9 cellular contexts compared by ENCODE assay signal in the genomic region with DNA sequence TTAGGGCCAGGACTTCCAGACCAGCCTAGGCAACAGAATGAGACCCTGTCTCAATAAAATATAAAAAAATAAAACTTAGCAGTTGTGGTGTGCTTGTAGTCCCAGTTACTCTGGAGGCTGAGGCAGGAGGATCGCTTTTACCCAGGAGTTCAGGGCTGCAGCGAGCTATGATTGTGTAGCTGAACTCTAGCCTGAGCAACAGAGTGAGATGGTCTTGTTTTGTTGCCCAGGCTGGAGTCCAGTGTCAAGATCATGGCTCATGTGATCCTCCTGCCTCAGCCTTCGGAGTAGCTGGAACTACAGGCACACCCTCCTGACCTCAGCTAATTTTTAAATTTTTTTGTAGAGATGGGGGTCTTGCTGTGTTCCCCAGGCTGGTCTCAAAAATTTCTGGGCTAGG. TPM values are rescaled to one million over a fixed set of nuclear protein-coding genes. Genes with fewer than 3 reads are reported as not detected.
DNase-seq lines count a peak whose midpoint lies in the region; ATAC-seq and TF ChIP-seq lines count a peak whose summit lies in the region.
"Had no signal": no experiment of that assay in that cellular context is flagged by ENCODE, and none has a peak within 500 bp of the region (broad histone marks: within the 10 kb centered on the region; RNA-seq: fewer than 3 reads in every experiment).

No MANE protein-coding gene starts in this region.

- H3K79me2 ChIP-seq in MM.1S (ENCODE audit: low read length) = peaks cover 4% of the 10 kb centered on the region

- H3K4me3 Mint-ChIP-seq in T-helper 1 cell treated with Interleukin-12 subunit alpha and Interleukin-12 subunit beta and Interleukin-4 antibody, amounts not matched to agents 30 μg/mL and 1 μg/mL, for 36 hours = no peak overlapping the region
- H3K4me3 Mint-ChIP-seq in activated T-helper 17 cell treated with anti-CD3 and anti-CD28 coated beads, Interleukin-2, amount 50 U/mL, for 72 hours = peak overlapping the region; percentile 5

- no peaks in the 10 kb centered on the region for H3K36me3 ChIP-seq in lower lobe of right lung
- H3K36me3 ChIP-seq in MM.1S (replicated peaks; ENCODE audit: insufficient read depth, low read length) = no peaks in the 10 kb centered on the region

- peaks cover 25% of the 10 kb centered on the region for H3K4me1 Mint-ChIP-seq in T-helper 1 cell treated with Interleukin-12 subunit alpha and Interleukin-12 subunit beta and Interleukin-4 antibody, amounts not matched to agents 30 μg/mL and 1 μg/mL, for 36 hours (ENCODE audit: low read depth)
- H3K4me1 Mint-ChIP-seq in activated T-helper 17 cell treated with anti-CD3 and anti-CD28 coated beads, Interleukin-2, amount 50 U/mL, for 72 hours = peaks cover 4% of the 10 kb centered on the region

- H3K27ac ChIP-seq in lower lobe of right lung (peak overlapping the region; percentile 99), substantia nigra (ENCODE audit: low read depth, low read length, poor library complexity, severe bottlenecking) (peak overlapping the region; percentile 82), MM.1S (ENCODE audit: low read length) (no peak overlapping the region)

- H3K9ac ChIP-seq in MM.1S (ENCODE audit: low read length) = no peak overlapping the region

- no peaks in the 10 kb centered on the region for H4K20me1 ChIP-seq in MM.1S (ENCODE audit: insufficient read depth, low read length)

- H2AFZ ChIP-seq in MM.1S (ENCODE audit: low read length) = no peak overlapping the region

- ATAC-seq in activated T-helper 17 cell treated with anti-CD3 and anti-CD28 coated beads, Interleukin-2, amount 50 U/mL, for 72 hours (replicated peaks) = no peak
- ATAC-seq in lower lobe of right lung = no peak

- H3K4me1 ChIP-seq in lower lobe of right lung = peaks cover 72% of the 10 kb centered on the region
- H3K4me1 ChIP-seq in MM.1S (ENCODE audit: low read length) = peaks cover 28% of the 10 kb centered on the region

- no peaks in the 10 kb centered on the region for H3K27me3 Mint-ChIP-seq in T-helper 1 cell treated with Interleukin-12 subunit alpha and Interleukin-12 subunit beta and Interleukin-4 antibody, amounts not matched to agents 30 μg/mL and 1 μg/mL, for 36 hours (ENCODE audit: low read depth)
- no peaks in the 10 kb centered on the region for H3K27me3 Mint-ChIP-seq in activated T-helper 17 cell treated with anti-CD3 and anti-CD28 coated beads, Interleukin-2, amount 50 U/mL, for 72 hours

- no peaks in the 10 kb centered on the region for H3K9me2 ChIP-seq in MM.1S (replicated peaks; ENCODE audit: insufficient read depth, low read length)

- TF ChIP-seq CTCF in lower lobe of right lung (IDR thresholded peaks at IDR 0.05) (no peak), MM.1S (IDR thresholded peaks at IDR 0.05; ENCODE audit: low read length) (no peak)

- no peaks in the 10 kb centered on the region for H3K9me3 Mint-ChIP-seq in T-helper 1 cell treated with Interleukin-12 subunit alpha and Interleukin-12 subunit beta and Interleukin-4 antibody, amounts not matched to agents 30 μg/mL and 1 μg/mL, for 36 hours
- H3K9me3 Mint-ChIP-seq in activated T-helper 17 cell treated with anti-CD3 and anti-CD28 coated beads, Interleukin-2, amount 50 U/mL, for 72 hours = no peaks in the 10 kb centered on the region

- DNase-seq in T-helper 1 cell (no peak), lower lobe of right lung (no peak), substantia nigra (lab: John Stamatoyannopoulos, UW) (no peak), head of caudate nucleus (no peak), MM.1S (no peak), amniotic stem cell (lab: John Stamatoyannopoulos, UW) (no peak)
- DNase-seq: NCI-H524 had no signal

- H3K27me3 ChIP-seq in lower lobe of right lung (ENCODE audit: low read depth) (no peaks in the 10 kb centered on the region), MM.1S (replicated peaks; ENCODE audit: insufficient read depth, low read length) (no peaks in the 10 kb centered on the region)

- peak overlapping the region; percentile 29 for H3K27ac Mint-ChIP-seq in T-helper 1 cell treated with Interleukin-12 subunit alpha and Interleukin-12 subunit beta and Interleukin-4 antibody, amounts not matched to agents 30 μg/mL and 1 μg/mL, for 36 hours
- no peak overlapping the region for H3K27ac Mint-ChIP-seq in activated T-helper 17 cell treated with anti-CD3 and anti-CD28 coated beads, Interleukin-2, amount 50 U/mL, for 72 hours

- intact Hi-C loops in lower lobe of right lung (cut with DNase I) (no loop called here), head of caudate nucleus (cut with DNase I) (no loop called here)

- H3F3A ChIP-seq in MM.1S (ENCODE audit: insufficient read depth, low read length) = peaks cover 38% of the 10 kb centered on the region

- no peaks in the 10 kb centered on the region for H3K36me3 Mint-ChIP-seq in T-helper 1 cell treated with Interleukin-12 subunit alpha and Interleukin-12 subunit beta and Interleukin-4 antibody, amounts not matched to agents 30 μg/mL and 1 μg/mL, for 36 hours (ENCODE audit: low read depth)
- H3K36me3 Mint-ChIP-seq in activated T-helper 17 cell treated with anti-CD3 and anti-CD28 coated beads, Interleukin-2, amount 50 U/mL, for 72 hours (ENCODE audit: low read depth) = peaks cover 27% of the 10 kb centered on the region

- H3K9me3 ChIP-seq in lower lobe of right lung = no peaks in the 10 kb centered on the region
- H3K9me3 ChIP-seq in MM.1S (replicated peaks; ENCODE audit: insufficient read depth, low read length) = no peaks in the 10 kb centered on the region

- H3K4me3 ChIP-seq in lower lobe of right lung (no peak overlapping the region), MM.1S (ENCODE audit: low read length) (no peak overlapping the region)

- H3K4me2 ChIP-seq in MM.1S (ENCODE audit: low read depth, low read length) = no peak overlapping the region

RNA-seq across cellular contexts. Expression of a gene that starts 4.3 kb away (rescaled TPM):
- total RNA-seq in activated T-helper 17 cell treated with anti-CD3 and anti-CD28 coated beads, Interleukin-2, amount 50 U/mL, for 72 hours = 100 to 1,000 TPM; 328 to 586 TPM
- total RNA-seq in lower lobe of right lung = 131 TPM

RNA-seq across cellular contexts. Expression of a gene that starts 11.6 kb away (rescaled TPM):
- 10 to 100 TPM; 22.5 to 44.4 TPM for total RNA-seq in activated T-helper 17 cell treated with anti-CD3 and anti-CD28 coated beads, Interleukin-2, amount 50 U/mL, for 72 hours
- total RNA-seq in lower lobe of right lung = 57.5 TPM

RNA-seq across cellular contexts. Expression of a gene that starts 14.7 kb away (rescaled TPM):
- 100 to 1,000 TPM; 307 to 415 TPM for total RNA-seq in activated T-helper 17 cell treated with anti-CD3 and anti-CD28 coated beads, Interleukin-2, amount 50 U/mL, for 72 hours
- 101 TPM for total RNA-seq in lower lobe of right lung

RNA-seq across cellular contexts. Expression of a gene that starts 14.9 kb away (rescaled TPM):
- total RNA-seq in activated T-helper 17 cell treated with anti-CD3 and anti-CD28 coated beads, Interleukin-2, amount 50 U/mL, for 72 hours = 10 to 100 TPM; 25.5 to 32.7 TPM
- total RNA-seq in lower lobe of right lung = 1.5 TPM

RNA-seq across cellular contexts. Expression of a gene that starts 19.4 kb away (rescaled TPM):
- total RNA-seq in activated T-helper 17 cell treated with anti-CD3 and anti-CD28 coated beads, Interleukin-2, amount 50 U/mL, for 72 hours = 10 to 100 TPM; 30.1 to 53.5 TPM
- total RNA-seq in lower lobe of right lung = 10.9 TPM
